In genomic region chr16:31142109-31143035, GRCh38 we compare ENCODE assay signal across 1 cellular context.
TF ChIP-seq lines count a peak whose summit lies in the region.

No MANE protein-coding gene starts in this region.

TF ChIP-seq in HepG2, 621 proteins besides CTCF, POLR2A, EP300 and RAD21 (continued from another document and continues in another):
- TF ChIP-seq PRMT3 (CRISPR knock-in tag; IDR thresholded peaks at IDR 0.05; ENCODE audit: borderline replicate concordance, low read depth) (no peak), AGO2 (optimal IDR thresholded peaks at IDR 0.05; ENCODE audit: low read depth, low read length) (no peak), ZNF382 (CRISPR knock-in tag; IDR thresholded peaks at IDR 0.05; ENCODE audit: borderline replicate concordance) (no peak), RBM39 (IDR thresholded peaks at IDR 0.05; ENCODE audit: low read depth, low read length, poor library complexity, severe bottlenecking) (peak; percentile 39), SRSF4 (IDR thresholded peaks at IDR 0.05; ENCODE audit: low read depth, low read length, poor library complexity, severe bottlenecking) (no peak), KAT2B (IDR thresholded peaks at IDR 0.05; ENCODE audit: borderline replicate concordance, low read depth, low read length) (no peak), ZNF740 (CRISPR knock-in tag; IDR thresholded peaks at IDR 0.05) (no peak; the same call in 1 of the 2 replicates), THYN1 (CRISPR knock-in tag; IDR thresholded peaks at IDR 0.05; ENCODE audit: borderline replicate concordance, low read depth) (no peak), ZNF782 (CRISPR knock-in tag; IDR thresholded peaks at IDR 0.05; ENCODE audit: borderline replicate concordance) (no peak), SP1 (IDR thresholded peaks at IDR 0.05) (no peak), SP1 (CRISPR knock-in tag; IDR thresholded peaks at IDR 0.05) (peak; percentile 49; the same call in 1 of the 2 replicates), NFYC (CRISPR knock-in tag; IDR thresholded peaks at IDR 0.05) (peak; percentile 41; the same call in 1 of the 2 replicates), SYNCRIP (IDR thresholded peaks at IDR 0.05; ENCODE audit: insufficient read depth, low read depth, low read length) (no peak), ZNF549 (CRISPR knock-in tag; IDR thresholded peaks at IDR 0.05) (no peak), NFE2 (CRISPR knock-in tag; IDR thresholded peaks at IDR 0.05) (no peak), NR2C2 (CRISPR knock-in tag; IDR thresholded peaks at IDR 0.05; ENCODE audit: borderline replicate concordance) (peak; percentile 77), ZFY (CRISPR knock-in tag; IDR thresholded peaks at IDR 0.05) (peak; percentile 69), GTF2F1 (IDR thresholded peaks at IDR 0.05; ENCODE audit: low read length) (no peak), ERF (CRISPR knock-in tag; IDR thresholded peaks at IDR 0.05) (peak; percentile 97), GATAD1 (CRISPR knock-in tag; IDR thresholded peaks at IDR 0.05) (peak; percentile 80), TOE1 (CRISPR knock-in tag; IDR thresholded peaks at IDR 0.05) (0 out of 2 replicates have a peak, but pooled peaks have one; percentile 45), ZNF180 (CRISPR knock-in tag; IDR thresholded peaks at IDR 0.05; ENCODE audit: borderline replicate concordance, low read depth) (no peak), FLYWCH1 (CRISPR knock-in tag; IDR thresholded peaks at IDR 0.05) (no peak), ATF7-NPFF (CRISPR knock-in tag; IDR thresholded peaks at IDR 0.05; ENCODE audit: low read depth) (peak; percentile 72), SMYD3 (CRISPR knock-in tag; IDR thresholded peaks at IDR 0.05) (no peak), MIXL1 (CRISPR knock-in tag; IDR thresholded peaks at IDR 0.05) (peak; percentile 48; the same call in 1 of the 2 replicates), ZNF75D (CRISPR knock-in tag; IDR thresholded peaks at IDR 0.05; ENCODE audit: borderline replicate concordance) (no peak), GATAD2A (CRISPR knock-in tag; IDR thresholded peaks at IDR 0.05) (peak; percentile 69), BATF2 (CRISPR knock-in tag; IDR thresholded peaks at IDR 0.05) (no peak), STAT6 (CRISPR knock-in tag; IDR thresholded peaks at IDR 0.05; ENCODE audit: borderline replicate concordance) (no peak), POLR2AphosphoS5 (IDR thresholded peaks at IDR 0.05; ENCODE audit: low read depth, low read length) (peak; percentile 72), ZFP41 (CRISPR knock-in tag; IDR thresholded peaks at IDR 0.05; ENCODE audit: borderline replicate concordance) (peak; percentile 28; the same call in 1 of the 2 replicates), DMTF1 (CRISPR knock-in tag; IDR thresholded peaks at IDR 0.05) (no peak), GABPB1 (CRISPR knock-in tag; IDR thresholded peaks at IDR 0.05) (peak; percentile 82), ZSCAN25 (CRISPR knock-in tag; IDR thresholded peaks at IDR 0.05) (peak; percentile 75; the same call in 1 of the 2 replicates), HNRNPH1 (optimal IDR thresholded peaks at IDR 0.05; ENCODE audit: low read depth, low read length) (no peak), ZNF562 (CRISPR knock-in tag; IDR thresholded peaks at IDR 0.05; ENCODE audit: borderline replicate concordance) (no peak), CBFB (CRISPR knock-in tag; IDR thresholded peaks at IDR 0.05) (peak; percentile 80), SCMH1 (CRISPR knock-in tag; IDR thresholded peaks at IDR 0.05; ENCODE audit: borderline replicate concordance) (no peak), RFX1 (IDR thresholded peaks at IDR 0.05) (no peak), ZNF17 (CRISPR knock-in tag; IDR thresholded peaks at IDR 0.05) (no peak), ZNF572 (CRISPR knock-in tag; IDR thresholded peaks at IDR 0.05) (no peak), ZNF124 (CRISPR knock-in tag; IDR thresholded peaks at IDR 0.05) (0 out of 2 replicates have a peak, but pooled peaks have one; percentile 16), ISL2 (CRISPR knock-in tag; IDR thresholded peaks at IDR 0.05) (peak; percentile 68), TBL1XR1 (IDR thresholded peaks at IDR 0.05; ENCODE audit: borderline replicate concordance, low read length, partially characterized antibody) (no peak), HNRNPL (IDR thresholded peaks at IDR 0.05; ENCODE audit: low read depth, low read length) (peak; percentile 97), ZNF432 (CRISPR knock-in tag; IDR thresholded peaks at IDR 0.05; ENCODE audit: borderline replicate concordance) (no peak), ZNF274 (CRISPR knock-in tag; IDR thresholded peaks at IDR 0.05) (peak; percentile 77), HNRNPUL1 (IDR thresholded peaks at IDR 0.05; ENCODE audit: low read depth, low read length) (no peak), KDM4B (CRISPR knock-in tag; IDR thresholded peaks at IDR 0.05) (peak; percentile 51; the same call in 1 of the 2 replicates), CHD4 (IDR thresholded peaks at IDR 0.05; ENCODE audit: borderline replicate concordance, low read length) (no peak), KMT2A (CRISPR knock-in tag; IDR thresholded peaks at IDR 0.05) (peak; percentile 48; the same call in 1 of the 2 replicates), ZMYM3 (CRISPR knock-in tag; IDR thresholded peaks at IDR 0.05) (peak; percentile 88; the same call in 1 of the 2 replicates), ZNF530 (CRISPR knock-in tag; IDR thresholded peaks at IDR 0.05; ENCODE audit: low read depth) (no peak), ZNF710 (CRISPR knock-in tag; IDR thresholded peaks at IDR 0.05; ENCODE audit: borderline replicate concordance) (peak; percentile 66; the same call in 1 of the 2 replicates), RFXAP (CRISPR knock-in tag; IDR thresholded peaks at IDR 0.05; ENCODE audit: borderline replicate concordance) (peak; percentile 47; the same call in 1 of the 2 replicates), ZNF597 (CRISPR knock-in tag; IDR thresholded peaks at IDR 0.05) (no peak), FOXK2 (IDR thresholded peaks at IDR 0.05) (no peak), KLF9 (CRISPR knock-in tag; IDR thresholded peaks at IDR 0.05; ENCODE audit: low read depth) (no peak), ZNF20 (CRISPR knock-in tag; IDR thresholded peaks at IDR 0.05) (no peak), ZNF263 (CRISPR knock-in tag; IDR thresholded peaks at IDR 0.05) (peak; percentile 48; the same call in 1 of the 2 replicates), NPAS2 (CRISPR knock-in tag; IDR thresholded peaks at IDR 0.05; ENCODE audit: borderline replicate concordance) (no peak), CENPX (CRISPR knock-in tag; IDR thresholded peaks at IDR 0.05) (no peak), ZNF616 (CRISPR knock-in tag; IDR thresholded peaks at IDR 0.05; ENCODE audit: low read depth) (peak; percentile 67; the same call in 1 of the 2 replicates), ZSCAN22 (CRISPR knock-in tag; IDR thresholded peaks at IDR 0.05) (no peak), SOX5 (CRISPR knock-in tag; IDR thresholded peaks at IDR 0.05; ENCODE audit: borderline replicate concordance) (peak; percentile 57; the same call in 1 of the 2 replicates), THAP9 (CRISPR knock-in tag; IDR thresholded peaks at IDR 0.05; ENCODE audit: borderline replicate concordance) (no peak; the same call in 1 of the 2 replicates), HOXA9 (CRISPR knock-in tag; IDR thresholded peaks at IDR 0.05; ENCODE audit: borderline replicate concordance) (no peak), ZSCAN31 (CRISPR knock-in tag; IDR thresholded peaks at IDR 0.05; ENCODE audit: low read depth) (peak; percentile 98)
